ENCODE assay signal across 10 cellular contexts in the genomic region with DNA sequence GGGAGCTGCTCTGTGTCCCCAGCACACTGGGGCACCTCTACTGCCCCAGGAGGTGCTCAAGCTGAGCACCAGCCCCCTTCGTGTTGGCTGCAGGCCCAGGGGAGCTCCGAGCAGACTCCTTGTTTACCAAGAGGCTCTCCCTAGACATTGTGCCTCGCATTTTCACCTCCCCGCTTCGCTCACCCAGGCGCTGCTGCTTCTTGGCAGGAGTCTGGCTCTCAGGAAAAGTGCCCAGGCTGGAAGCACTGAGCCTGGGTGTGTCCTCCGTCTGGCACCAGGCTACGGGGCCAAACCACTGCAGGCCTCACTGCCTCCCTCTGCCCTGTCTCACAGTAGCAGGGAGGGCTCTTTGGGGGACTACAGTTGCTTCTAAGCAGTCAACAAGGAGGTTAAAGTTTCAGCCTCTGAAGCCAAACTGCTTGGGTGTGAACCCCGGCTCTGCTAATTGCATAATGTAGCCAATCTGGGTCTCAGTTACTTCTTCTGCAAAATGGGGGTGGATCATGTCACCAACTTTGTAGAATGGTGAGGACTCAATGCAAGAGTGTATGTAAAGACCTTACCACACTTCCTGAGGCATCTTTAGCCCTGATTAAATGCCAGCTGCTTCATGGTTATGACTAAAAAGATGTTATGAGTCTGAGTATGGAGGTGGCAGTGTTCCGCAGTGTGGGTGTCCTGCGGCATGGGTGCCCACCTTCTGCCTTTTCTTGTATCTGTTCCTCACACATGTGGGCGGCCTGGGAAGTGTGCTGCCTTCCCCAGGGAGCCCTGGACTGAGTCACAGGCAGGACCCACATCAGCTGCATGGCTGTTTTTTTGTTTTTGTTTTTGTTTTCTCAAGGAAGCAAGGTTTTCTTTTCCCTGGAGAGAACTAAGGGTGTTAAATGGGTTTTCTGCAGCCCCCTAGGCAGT.
DNase-seq lines count a peak whose midpoint lies in the region; ATAC-seq and TF ChIP-seq lines count a peak whose summit lies in the region.
"Had no signal": no experiment of that assay in that cellular context is flagged by ENCODE, and none has a peak within 500 bp of the region (broad histone marks: within the 10 kb centered on the region; RNA-seq: fewer than 3 reads in every experiment).

No MANE protein-coding gene starts in this region.

- H3K36me3 Mint-ChIP-seq in activated T-helper 2 cell treated with anti-CD3 and anti-CD28 coated beads, Interferon-gamma antibody, Interleukin-2, Interleukin-4, amounts not matched to agents 10 μg/mL and 5 μg/mL and 100 μg/mL, durations not matched to agents 14 hours and 24 hours and 36 hours (ENCODE audit: low read depth): no peaks in the 10 kb centered on the region

- no peak overlapping the region for H3K4me3 ChIP-seq in tibial artery
- H3K4me3 ChIP-seq: vagina had no signal

- H3K9me3 Mint-ChIP-seq in activated T-helper 2 cell treated with anti-CD3 and anti-CD28 coated beads, Interferon-gamma antibody, Interleukin-2, Interleukin-4, amounts not matched to agents 10 μg/mL and 5 μg/mL and 100 μg/mL, durations not matched to agents 14 hours and 24 hours and 36 hours: no peaks in the 10 kb centered on the region

- DNase-seq in NCI-H2029 (lab: John Stamatoyannopoulos, UW) (peak; percentile 39), middle frontal gyrus (ENCODE audit: extremely low spot score, low spot score) (peak; percentile 65), tibial artery (peak; percentile 38 to 82)
- DNase-seq in activated T-helper 2 cell treated with anti-CD3 and anti-CD28 coated beads, Interferon-gamma antibody, Interleukin-2, Interleukin-4, amounts not matched to agents 10 μg/mL and 5 μg/mL and 100 μg/mL, durations not matched to agents 14 hours and 24 hours and 36 hours (ENCODE audit: low spot score): no peak
- DNase-seq: MM.1S had no signal

- no peak overlapping the region for H3K4me3 Mint-ChIP-seq in activated T-helper 2 cell treated with anti-CD3 and anti-CD28 coated beads, Interferon-gamma antibody, Interleukin-2, Interleukin-4, amounts not matched to agents 10 μg/mL and 5 μg/mL and 100 μg/mL, durations not matched to agents 14 hours and 24 hours and 36 hours (ENCODE audit: low read depth)

- no peaks in the 10 kb centered on the region for H3K27me3 Mint-ChIP-seq in activated T-helper 2 cell treated with anti-CD3 and anti-CD28 coated beads, Interferon-gamma antibody, Interleukin-2, Interleukin-4, amounts not matched to agents 10 μg/mL and 5 μg/mL and 100 μg/mL, durations not matched to agents 14 hours and 24 hours and 36 hours (ENCODE audit: low read depth)

- no peak overlapping the region for H3K27ac Mint-ChIP-seq in activated T-helper 2 cell treated with anti-CD3 and anti-CD28 coated beads, Interferon-gamma antibody, Interleukin-2, Interleukin-4, amounts not matched to agents 10 μg/mL and 5 μg/mL and 100 μg/mL, durations not matched to agents 14 hours and 24 hours and 36 hours

- ATAC-seq in GM21423 (IDR thresholded peaks at IDR 0.05; ENCODE audit: unreplicated experiment): no peak
- ATAC-seq in HG02852 (IDR thresholded peaks at IDR 0.05; ENCODE audit: unreplicated experiment): no peak

- no peaks in the 10 kb centered on the region for H3K9me3 ChIP-seq in tibial artery
- H3K9me3 ChIP-seq: vagina had no signal

- peaks cover 0 to 45% (median 30%) of the 10 kb centered on the region in 4 donors for H3K4me1 ChIP-seq in tibial artery
- H3K4me1 ChIP-seq: parathyroid adenoma, vagina had no signal

- no peaks in the 10 kb centered on the region for H3K4me1 Mint-ChIP-seq in activated T-helper 2 cell treated with anti-CD3 and anti-CD28 coated beads, Interferon-gamma antibody, Interleukin-2, Interleukin-4, amounts not matched to agents 10 μg/mL and 5 μg/mL and 100 μg/mL, durations not matched to agents 14 hours and 24 hours and 36 hours (ENCODE audit: low read depth)

- no peaks in the 10 kb centered on the region for H3K27me3 ChIP-seq in tibial artery
- H3K27me3 ChIP-seq: vagina had no signal

- TF ChIP-seq CTCF in tibial artery (IDR thresholded peaks at IDR 0.05): no peak

- intact Hi-C loops in tibial artery (cut with DNase I; ENCODE audit: low total_unique reads): no loop called here
- intact Hi-C loops in activated T-helper 2 cell treated with anti-CD3 and anti-CD28 coated beads, Interferon-gamma antibody, Interleukin-2, Interleukin-4, amounts not matched to agents 10 μg/mL and 5 μg/mL and 100 μg/mL, durations not matched to agents 14 hours and 24 hours and 36 hours (cut with micrococcal nuclease): no loop called here

- H3K36me3 ChIP-seq in tibial artery: no peaks in the 10 kb centered on the region
- H3K36me3 ChIP-seq: vagina had no signal

- H3K27ac ChIP-seq in cingulate gyrus (ENCODE audit: low read depth, low read length): peak overlapping the region; percentile 56
- H3K27ac ChIP-seq in tibial artery: peak overlapping the region; percentile 74 to 75
- H3K27ac ChIP-seq: parathyroid adenoma, vagina had no signal
